In the genomic region with DNA sequence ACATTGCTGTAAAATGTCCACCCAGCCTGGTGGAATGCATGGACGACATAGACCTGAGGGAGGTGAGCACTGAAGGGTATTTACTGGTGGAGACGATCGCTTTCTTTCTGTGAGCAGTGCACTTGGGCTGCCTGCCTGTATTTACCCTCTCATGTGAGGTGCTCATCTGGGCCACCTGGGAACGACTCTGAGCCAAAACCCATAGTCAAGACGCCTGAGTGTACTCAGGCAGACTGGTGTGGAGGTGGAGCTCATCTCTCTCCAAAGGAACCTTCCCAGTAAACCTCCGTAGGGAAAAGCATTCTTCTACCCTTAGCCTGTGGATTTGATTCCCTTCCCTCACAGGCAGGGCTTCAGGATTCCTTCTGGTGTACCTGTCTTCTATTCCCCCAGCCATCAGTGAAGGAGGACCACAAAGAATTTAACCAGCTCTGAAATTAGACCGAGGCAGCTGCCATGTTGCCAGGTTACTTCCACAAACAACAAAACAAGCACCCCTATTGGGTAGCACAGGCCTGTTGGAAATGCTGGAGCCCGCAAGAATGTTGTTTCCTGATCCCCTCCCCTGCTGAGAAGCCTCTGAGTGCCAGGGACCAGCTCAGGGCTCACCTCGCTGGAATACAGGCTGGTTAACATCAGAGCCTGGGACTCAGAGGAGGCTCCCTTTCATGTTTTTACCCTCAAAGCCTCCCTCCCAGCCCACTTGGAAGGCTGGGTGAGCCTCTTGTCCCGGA, we compare ENCODE assay signal across 10 cellular contexts. TPM values are rescaled to one million over a fixed set of nuclear protein-coding genes. Genes with fewer than 3 reads are reported as not detected.
DNase-seq lines count a peak whose midpoint lies in the region; ATAC-seq, FAIRE-seq and TF ChIP-seq lines count a peak whose summit lies in the region.
"Had no signal": no experiment of that assay in that cellular context is flagged by ENCODE, and none has a peak within 500 bp of the region (broad histone marks: within the 10 kb centered on the region; RNA-seq: fewer than 3 reads in every experiment).

No MANE protein-coding gene starts in this region.

- ATAC-seq in activated naive CD4-positive, alpha-beta T cell treated with anti-CD3 and anti-CD28 coated beads, Interleukin-2, amount 50 U/mL, for 72 hours: no peak
- ATAC-seq: activated CD4-positive, alpha-beta T cell treated with anti-CD3 and anti-CD28 coated beads for 36 hours had no signal

- peaks cover 0 to 3% (median 0%) of the 10 kb centered on the region in 3 donors for H3K36me3 ChIP-seq in tibial artery

- no peaks in the 10 kb centered on the region for H3K36me3 Mint-ChIP-seq in brain
- no peaks in the 10 kb centered on the region for H3K36me3 Mint-ChIP-seq in activated naive CD4-positive, alpha-beta T cell treated with anti-CD3 and anti-CD28 coated beads, Interleukin-2, amount 50 U/mL, for 72 hours

- peaks cover 0 to 33% (median 11%) of the 10 kb centered on the region in 4 donors for H3K4me1 ChIP-seq in tibial artery

- peak; percentile 12 for DNase-seq in NCI-H82 (lab: John Stamatoyannopoulos, UW)
- DNase-seq in NCI-H82 treated with DMSO at 0.1 percent for 48 hours (lab: John Stamatoyannopoulos, UW; ENCODE audit: unreplicated experiment): no peak
- DNase-seq in left kidney (ENCODE audit: low read depth, low spot score): peak; percentile 81
- no peak for DNase-seq in urothelium cell line (ENCODE audit: low spot score)
- no peak for DNase-seq in tibial artery
- DNase-seq in posterior cingulate gyrus: no peak
- no peak for DNase-seq in activated naive CD4-positive, alpha-beta T cell treated with anti-CD3 and anti-CD28 coated beads, Interleukin-2, amount 50 U/mL, for 72 hours (ENCODE audit: low spot score in 2 of 2)
- DNase-seq: activated CD4-positive, alpha-beta T cell treated with anti-CD3 and anti-CD28 coated beads for 36 hours had no signal

- no peaks in the 10 kb centered on the region for H3K27me3 Mint-ChIP-seq in brain

- H3K4me3 Mint-ChIP-seq in brain: peak overlapping the region in 1 of 5 experiments; percentile 21
- H3K4me3 Mint-ChIP-seq: activated CD4-positive, alpha-beta T cell treated with anti-CD3 and anti-CD28 coated beads for 36 hours had no signal

- peak overlapping the region in 4 of 5 experiments; percentile 48 to 88 (median 82) for H3K27ac Mint-ChIP-seq in brain
- H3K27ac Mint-ChIP-seq in activated naive CD4-positive, alpha-beta T cell treated with anti-CD3 and anti-CD28 coated beads, Interleukin-2, amount 50 U/mL, for 72 hours: no peak overlapping the region
- H3K27ac Mint-ChIP-seq: activated CD4-positive, alpha-beta T cell treated with anti-CD3 and anti-CD28 coated beads for 36 hours had no signal

- no peak for TF ChIP-seq CTCF in brain (conservative IDR thresholded peaks at IDR 0.05)
- no peak for TF ChIP-seq CTCF in tibial artery (IDR thresholded peaks at IDR 0.05)

- no peak overlapping the region for H3K4me3 ChIP-seq in tibial artery
- H3K4me3 ChIP-seq: coronary artery had no signal

- peak overlapping the region in 1 of 2 donors; percentile 3 for H3K27ac ChIP-seq in tibial artery

- H3K4me1 Mint-ChIP-seq in brain: peaks cover 48% of the 10 kb centered on the region
- H3K4me1 Mint-ChIP-seq: activated CD4-positive, alpha-beta T cell treated with anti-CD3 and anti-CD28 coated beads for 36 hours had no signal

- H3K27me3 ChIP-seq in tibial artery: no peaks in the 10 kb centered on the region

- intact Hi-C loops in tibial artery (cut with DNase I; ENCODE audit: low total_unique reads) (no loop called here), posterior cingulate gyrus (cut with DNase I) (no loop called here)

- FAIRE-seq in urothelium cell line (lab: Jason Lieb, UNC): peak; percentile 75

- H3K9me3 ChIP-seq in tibial artery: no peaks in the 10 kb centered on the region

- peaks cover 0 to 4% (median 0%) of the 10 kb centered on the region in 5 experiments for H3K9me3 Mint-ChIP-seq in brain
- no peaks in the 10 kb centered on the region for H3K9me3 Mint-ChIP-seq in activated naive CD4-positive, alpha-beta T cell treated with anti-CD3 and anti-CD28 coated beads, Interleukin-2, amount 50 U/mL, for 72 hours

RNA-seq across cellular contexts. Expression of a gene that starts 47.5 kb away (rescaled TPM):
- 0.17 TPM for polyA plus RNA-seq in brain (ENCODE audit: insufficient read depth, low read depth, low replicate concordance)
- total RNA-seq in activated naive CD4-positive, alpha-beta T cell treated with anti-CD3 and anti-CD28 coated beads, Interleukin-2, amount 50 U/mL, for 72 hours: not detected
- total RNA-seq: activated CD4-positive, alpha-beta T cell treated with anti-CD3 and anti-CD28 coated beads for 36 hours had no signal

Comparison
In these comparisons a context has a peak if more than half of its experiments do, and no peak if none do; other contexts are left out.
1. DNase-seq: peak in NCI-H82 (single experiment) and left kidney (single experiment); none in NCI-H82 treated with DMSO at 0.1 percent for 48 hours (single experiment), urothelium cell line (single experiment), tibial artery (0 of 2), posterior cingulate gyrus (0 of 10) and activated naive CD4-positive, alpha-beta T cell treated with anti-CD3 and anti-CD28 coated beads, Interleukin-2, amount 50 U/mL, for 72 hours (0 of 2).
2. H3K27ac Mint-ChIP-seq: peak in brain (4 of 5); none in activated naive CD4-positive, alpha-beta T cell treated with anti-CD3 and anti-CD28 coated beads, Interleukin-2, amount 50 U/mL, for 72 hours (0 of 2).